In genomic region chr13:98976941-98977340, GRCh38 we compare ENCODE assay signal across 9 cellular contexts. TPM values are rescaled to one million over a fixed set of nuclear protein-coding genes. Genes with fewer than 3 reads are reported as not detected.
DNase-seq lines count a peak whose midpoint lies in the region; ATAC-seq and TF ChIP-seq lines count a peak whose summit lies in the region.
"Had no signal": no experiment of that assay in that cellular context is flagged by ENCODE, and none has a peak within 500 bp of the region (broad histone marks: within the 10 kb centered on the region; RNA-seq: fewer than 3 reads in every experiment).

No MANE protein-coding gene starts in this region.

- no peak for TF ChIP-seq CTCF in fibroblast of the aortic adventitia (IDR thresholded peaks at IDR 0.05; ENCODE audit: insufficient read depth, low read length)
- TF ChIP-seq CTCF in parathyroid adenoma (IDR thresholded peaks at IDR 0.05) = no peak

- H3K4me3 ChIP-seq in ACC112 (ENCODE audit: low read depth, low read length) = peak overlapping the region; percentile 77
- peak overlapping the region; percentile 26 for H3K4me3 ChIP-seq in fibroblast of the aortic adventitia (ENCODE audit: low read depth, low read length)
- H3K4me3 ChIP-seq in parathyroid adenoma (ENCODE audit: low read depth, low read length) = no peak overlapping the region

- no peaks in the 10 kb centered on the region for H3K79me2 ChIP-seq in ACC112 (ENCODE audit: control insufficient read depth, insufficient read depth, low read length, unreplicated experiment)
- H3K79me2 ChIP-seq in parathyroid adenoma = peaks cover 2% of the 10 kb centered on the region

- ATAC-seq in GM18520 (IDR thresholded peaks at IDR 0.05; ENCODE audit: unreplicated experiment) = no peak
- ATAC-seq in activated T-cell treated with anti-CD3 and anti-CD28 coated beads, Interleukin-2, amount 50 U/mL, for 72 hours (replicated peaks in 1 of 2) = no peak

- H3K4me3 Mint-ChIP-seq in activated T-cell treated with anti-CD3 and anti-CD28 coated beads, Interleukin-2, amount 50 U/mL, for 72 hours = no peak overlapping the region
- H3K4me3 Mint-ChIP-seq: activated naive CD8-positive, alpha-beta T cell treated with anti-CD3 and anti-CD28 coated beads for 36 hours had no signal

- H3K27ac ChIP-seq in ACC112 (ENCODE audit: low read depth, low read length) = no peak overlapping the region
- peak overlapping the region; percentile 29 for H3K27ac ChIP-seq in parathyroid adenoma

- DNase-seq in SK-MEL-5 (ENCODE audit: low read depth, low spot score) (peak; percentile 59), fibroblast of the aortic adventitia (ENCODE audit: low read depth) (peak; percentile 37), DMS53 (lab: John Stamatoyannopoulos, UW) (no peak), DMS79 (lab: John Stamatoyannopoulos, UW) (no peak)
- no peak for DNase-seq in activated T-cell treated with anti-CD3 and anti-CD28 coated beads, Interleukin-2, amount 50 U/mL, for 72 hours
- DNase-seq: activated naive CD8-positive, alpha-beta T cell treated with anti-CD3 and anti-CD28 coated beads for 36 hours had no signal

- H3K27me3 ChIP-seq in ACC112 (ENCODE audit: insufficient read depth, low read length) (no peaks in the 10 kb centered on the region), parathyroid adenoma (ENCODE audit: control insufficient read depth, insufficient read depth, low read length) (no peaks in the 10 kb centered on the region)

- H3K9me3 Mint-ChIP-seq in activated T-cell treated with anti-CD3 and anti-CD28 coated beads, Interleukin-2, amount 50 U/mL, for 72 hours = no peaks in the 10 kb centered on the region
- H3K9me3 Mint-ChIP-seq: activated naive CD8-positive, alpha-beta T cell treated with anti-CD3 and anti-CD28 coated beads for 36 hours had no signal

- no peaks in the 10 kb centered on the region for H3K27me3 Mint-ChIP-seq in activated T-cell treated with anti-CD3 and anti-CD28 coated beads, Interleukin-2, amount 50 U/mL, for 72 hours (ENCODE audit: low read depth)
- H3K27me3 Mint-ChIP-seq: activated naive CD8-positive, alpha-beta T cell treated with anti-CD3 and anti-CD28 coated beads for 36 hours had no signal

- no peaks in the 10 kb centered on the region for H3K9me3 ChIP-seq in parathyroid adenoma (ENCODE audit: control insufficient read depth, low read length)

- no peak overlapping the region for H3K27ac Mint-ChIP-seq in activated T-cell treated with anti-CD3 and anti-CD28 coated beads, Interleukin-2, amount 50 U/mL, for 72 hours
- H3K27ac Mint-ChIP-seq: activated naive CD8-positive, alpha-beta T cell treated with anti-CD3 and anti-CD28 coated beads for 36 hours had no signal

- in situ Hi-C loops in SK-MEL-5 (cut with HindIII; ENCODE audit: low pct_unique_long_range_greater_than_20kb, low sequenced_read_pairs) = no loop called here

- H3K36me3 Mint-ChIP-seq in activated T-cell treated with anti-CD3 and anti-CD28 coated beads, Interleukin-2, amount 50 U/mL, for 72 hours (ENCODE audit: insufficient read depth in 2 of 2) = no peaks in the 10 kb centered on the region

- H2AFZ ChIP-seq in ACC112 (ENCODE audit: low read length, unreplicated experiment) = no peak overlapping the region
- H2AFZ ChIP-seq in parathyroid adenoma = no peak overlapping the region

- H3K36me3 ChIP-seq in ACC112 (ENCODE audit: insufficient read depth, low read length) = no peaks in the 10 kb centered on the region
- no peaks in the 10 kb centered on the region for H3K36me3 ChIP-seq in parathyroid adenoma (ENCODE audit: control insufficient read depth, insufficient read depth, low read length)

- H3K4me1 ChIP-seq in ACC112 (ENCODE audit: control insufficient read depth, insufficient read depth, low read length, unreplicated experiment) = peaks cover 11% of the 10 kb centered on the region
- H3K4me1 ChIP-seq in parathyroid adenoma = peaks cover 2% of the 10 kb centered on the region

- no peak overlapping the region for H3K9ac ChIP-seq in parathyroid adenoma

- H3K4me2 ChIP-seq in parathyroid adenoma (ENCODE audit: low read length) = no peak overlapping the region

- H3K4me1 Mint-ChIP-seq in activated T-cell treated with anti-CD3 and anti-CD28 coated beads, Interleukin-2, amount 50 U/mL, for 72 hours (ENCODE audit: low read depth) = peaks cover 78% of the 10 kb centered on the region

RNA-seq across cellular contexts. Expression of gene DOCK9, which starts 0.9 kb away (rescaled TPM):
- 14.3 and 16.2 TPM in 2 replicates for total RNA-seq in SK-MEL-5 (2014; rRNA removed; shearing (Covaris generic))
- polyA plus RNA-seq in SK-MEL-5 (2015; cell fraction: cytosol; rRNA removed) = 28.7 and 44.5 TPM in 2 replicates
- 71.4 and 116 TPM in 2 replicates for polyA plus RNA-seq in SK-MEL-5 (2015; cell fraction: nucleus; rRNA removed)
- total RNA-seq in fibroblast of the aortic adventitia (ENCODE audit: low replicate concordance) = 10.8 and 28.1 TPM in 2 replicates
- total RNA-seq in activated T-cell treated with anti-CD3 and anti-CD28 coated beads, Interleukin-2, amount 50 U/mL, for 72 hours = 10 to 100 TPM; 51.6 to 71.5 TPM

Comparison
In these comparisons a context has a peak if more than half of its experiments do, and no peak if none do; other contexts are left out.
1. DNase-seq: peak in SK-MEL-5 (single experiment) and fibroblast of the aortic adventitia (single experiment); none in DMS53 (single experiment), DMS79 (single experiment) and activated T-cell treated with anti-CD3 and anti-CD28 coated beads, Interleukin-2, amount 50 U/mL, for 72 hours (0 of 2).